8 cellular contexts compared by ENCODE assay signal in genomic region chr1:93980320-93980744, GRCh38.
DNase-seq lines count a peak whose midpoint lies in the region; ATAC-seq and TF ChIP-seq lines count a peak whose summit lies in the region.

No MANE protein-coding gene starts in this region.

- in situ Hi-C loops in brain microvascular endothelial cell (cut with HindIII; ENCODE audit: low pct_ligation_motif_present, low sequenced_read_pairs) = no loop called here

- H3K9me3 ChIP-seq in tibial artery = no peaks in the 10 kb centered on the region

- intact Hi-C loops in tibial artery (cut with DNase I; ENCODE audit: low total_unique reads) = no loop called here

- no peak overlapping the region for H3K4me3 ChIP-seq in LNCaP clone FGC (ENCODE audit: low read depth, low read length)
- no peak overlapping the region for H3K4me3 ChIP-seq in brain microvascular endothelial cell (ENCODE audit: low read depth, low read length)
- no peak overlapping the region for H3K4me3 ChIP-seq in tibial artery

- peak; percentile 67 for DNase-seq in D341Med (ENCODE audit: low spot score)
- DNase-seq in LNCaP clone FGC (ENCODE audit: low read depth) = no peak
- no peak for DNase-seq in brain microvascular endothelial cell
- peak; percentile 34 for DNase-seq in myocyte (ENCODE audit: low read depth)
- DNase-seq in tibial artery = no peak
- DNase-seq in pons (ENCODE audit: low spot score) = no peak
- DNase-seq in NCI-H1105 (lab: John Stamatoyannopoulos, UW) = no peak

- H3K27me3 ChIP-seq in brain microvascular endothelial cell (replicated peaks) = no peaks in the 10 kb centered on the region
- H3K27me3 ChIP-seq in tibial artery = no peaks in the 10 kb centered on the region

- H3K27ac ChIP-seq in brain microvascular endothelial cell (no peak overlapping the region), tibial artery (no peak overlapping the region)

- H3K4me1 ChIP-seq in tibial artery = peaks cover 0 to 14% (median 5%) of the 10 kb centered on the region in 4 donors

- H3K36me3 ChIP-seq in brain microvascular endothelial cell (replicated peaks) = no peaks in the 10 kb centered on the region
- no peaks in the 10 kb centered on the region for H3K36me3 ChIP-seq in tibial artery

- no peak for ATAC-seq in GM18858 (IDR thresholded peaks at IDR 0.05; ENCODE audit: unreplicated experiment)

- 0 out of 2 replicates have a peak, but pooled peaks have one; percentile 12 for TF ChIP-seq CTCF in LNCaP clone FGC (IDR thresholded peaks at IDR 0.05; ENCODE audit: control insufficient read depth, extremely low read depth, insufficient read depth)
- peak; percentile 73 for TF ChIP-seq CTCF in brain microvascular endothelial cell (IDR thresholded peaks at IDR 0.05; ENCODE audit: low read depth, low read length, missing control alignments)
- no peak for TF ChIP-seq CTCF in tibial artery (IDR thresholded peaks at IDR 0.05)

Comparison
In these comparisons a context has a peak if more than half of its experiments do, and no peak if none do; other contexts are left out.
1. DNase-seq: peak in D341Med (single experiment) and myocyte (single experiment); none in LNCaP clone FGC (single experiment), brain microvascular endothelial cell (single experiment), tibial artery (0 of 2), pons (single experiment) and NCI-H1105 (single experiment).
2. CTCF ChIP-seq: peak in LNCaP clone FGC (single experiment) and brain microvascular endothelial cell (single experiment); none in tibial artery (0 of 2).